8 cellular contexts compared by ENCODE assay signal in genomic region chr12:120229583-120230325, GRCh38. TPM values are rescaled to one million over a fixed set of nuclear protein-coding genes. Genes with fewer than 3 reads are reported as not detected.
DNase-seq lines count a peak whose midpoint lies in the region; ATAC-seq, FAIRE-seq and TF ChIP-seq lines count a peak whose summit lies in the region.

No MANE protein-coding gene starts in this region.

- dilution Hi-C loops in endothelial cell of umbilical vein (cut with MboI; ENCODE audit: extremely low pct_ligation_motif_present, low sequenced_read_pairs), result no loop called here

- CTCF ChIA-PET in Calu3 (lab: Charles Lee), result interaction anchor here (0.6 to 9.8 kb wide), 9 partner anchors 10 to 245 kb away, joined by 3 to 338 read pairs (median 7); partner anchors contain the start of genes PXN, RNU4-2 and RPLP0
- CTCF ChIA-PET in endothelial cell of umbilical vein (lab: Charles Lee), result interaction anchor here (1.1 to 10.7 kb wide), 5 partner anchors 9 to 72 kb away, joined by 3 to 1402 read pairs (median 15); partner anchors contain the start of genes PXN, RNU4-1, RNU4-2 and RPLP0

- no peaks in the 10 kb centered on the region for H3K9me3 Mint-ChIP-seq in Calu3 (ENCODE audit: low read depth, unreplicated experiment)

- H3K9ac ChIP-seq in endothelial cell of umbilical vein (replicated peaks; ENCODE audit: extremely low read depth, insufficient read depth, low read length), result peak overlapping the region; percentile 81

- H3K36me3 Mint-ChIP-seq in Calu3 (ENCODE audit: insufficient read depth, unreplicated experiment), result peaks cover 76% of the 10 kb centered on the region

- H3K9me3 ChIP-seq in endothelial cell of umbilical vein (replicated peaks; ENCODE audit: control insufficient read depth, insufficient read depth, low read length) (no peaks in the 10 kb centered on the region), neutrophil (no peaks in the 10 kb centered on the region)

- H3K4me1 Mint-ChIP-seq in Calu3 (ENCODE audit: low read depth, unreplicated experiment), result peaks cover 98% of the 10 kb centered on the region

- peak overlapping the region; percentile 83 for H3K27ac Mint-ChIP-seq in Calu3 (ENCODE audit: unreplicated experiment)

- H3K9me1 ChIP-seq in endothelial cell of umbilical vein (replicated peaks; ENCODE audit: control insufficient read depth, extremely low read depth, insufficient read depth, low read length), result no peaks in the 10 kb centered on the region

- no peak overlapping the region for H2AFZ ChIP-seq in endothelial cell of umbilical vein (ENCODE audit: low read depth, low read length)

- BruUV-seq in Calu3 (replicated peaks; lab: Mats Ljungman, UMichigan) (TSS peak; percentile 38), endothelial cell of umbilical vein (replicated peaks; lab: Mats Ljungman, UMichigan) (no TSS peak)

- POLR2A ChIA-PET in endothelial cell of umbilical vein (lab: Charles Lee), result interaction anchor here (1.2 to 8.6 kb wide), 8 partner anchors 9 to 62 kb away, joined by 4 to 211 read pairs (median 40); partner anchors contain the start of genes PXN, RNU4-1, RNU4-2 and RPLP0

- peaks cover 83% of the 10 kb centered on the region for H3K79me2 ChIP-seq in endothelial cell of umbilical vein (ENCODE audit: control insufficient read depth, insufficient read depth, low read length)

- no peak for ATAC-seq in HG03521 (IDR thresholded peaks at IDR 0.05; ENCODE audit: unreplicated experiment)

- no peaks in the 10 kb centered on the region for H4K20me1 ChIP-seq in endothelial cell of umbilical vein (replicated peaks; ENCODE audit: control insufficient read depth, extremely low read depth, insufficient read depth, low read length)

- peak; percentile 47 for DNase-seq in Calu3
- peak; percentile 75 for DNase-seq in RPMI7951 (ENCODE audit: low read depth)
- DNase-seq in endothelial cell of umbilical vein (ENCODE audit: low read depth, low spot score), result no peak
- no peak for DNase-seq in NCI-H1436 treated with DMSO at 0.1 percent for 48 hours (lab: John Stamatoyannopoulos, UW)
- DNase-seq in stimulated activated CD4-positive, alpha-beta T cell treated with anti-CD3 and anti-CD28 coated beads, Interleukin-12 subunit alpha, Interleukin-12 subunit beta, amount 100 ng/mL, for 4 hours, result no peak
- no peak for DNase-seq in occipital lobe (lab: John Stamatoyannopoulos, UW)

- H3K4me2 ChIP-seq in endothelial cell of umbilical vein (ENCODE audit: insufficient read depth, low read length), result peak overlapping the region; percentile 53

- intact Hi-C loops in Calu3 (cut with micrococcal nuclease; ENCODE audit: unreplicated experiment), result loop anchor here (10.0 kb wide), 1 partner anchor 205 kb away; the partner anchor contains the start of gene COX6A1
- intact Hi-C loops in endothelial cell of umbilical vein (cut with micrococcal nuclease), result no loop called here

- no peak for TF ChIP-seq POLR2A in endothelial cell of umbilical vein (IDR thresholded peaks at IDR 0.05; ENCODE audit: low read depth, low read length)

- no peaks in the 10 kb centered on the region for H3K27me3 ChIP-seq in endothelial cell of umbilical vein (ENCODE audit: control insufficient read depth in 2 of 2, insufficient read depth in 2 of 2, low read length in 2 of 2)
- H3K27me3 ChIP-seq in neutrophil, result no peaks in the 10 kb centered on the region

- H3K36me3 ChIP-seq in endothelial cell of umbilical vein (ENCODE audit: control insufficient read depth in 2 of 2, extremely low read depth in 1 of 2, insufficient read depth in 2 of 2, low read length in 2 of 2) (peaks cover 0 to 11% of the 10 kb centered on the region in 2 experiments), neutrophil (peaks cover 17% of the 10 kb centered on the region)

- no peaks in the 10 kb centered on the region for H3K27me3 Mint-ChIP-seq in Calu3 (ENCODE audit: unreplicated experiment)

- H3K4me3 Mint-ChIP-seq in Calu3 (ENCODE audit: low read depth, unreplicated experiment), result peak overlapping the region; percentile 31

- H3K4me3 ChIP-seq in endothelial cell of umbilical vein (replicated peaks in 1 of 3; ENCODE audit: insufficient read depth in 1 of 3, low read depth in 1 of 3, low read length in 3 of 3) (no peak overlapping the region), neutrophil (ENCODE audit: low read depth in 1 of 2, low read length in 1 of 2) (peak overlapping the region; percentile 65 to 68)

- H3K4me1 ChIP-seq in endothelial cell of umbilical vein (ENCODE audit: control insufficient read depth, extremely low read depth, insufficient read depth, low read length) (peaks cover 85% of the 10 kb centered on the region), neutrophil (ENCODE audit: control insufficient read depth in 1 of 2, insufficient read depth in 1 of 2, low read depth in 1 of 2, low read length in 1 of 2) (peaks cover 99 to 100% of the 10 kb centered on the region in 2 experiments)

- no peak for FAIRE-seq in endothelial cell of umbilical vein (lab: Jason Lieb, UNC)

- H3K27ac ChIP-seq in endothelial cell of umbilical vein (ENCODE audit: insufficient read depth, low read depth, low read length), result peak overlapping the region; percentile 100
- H3K27ac ChIP-seq in neutrophil, result peak overlapping the region; percentile 98

- TF ChIP-seq CTCF in Calu3 (IDR thresholded peaks at IDR 0.05; ENCODE audit: unreplicated experiment) (no peak), endothelial cell of umbilical vein (IDR thresholded peaks at IDR 0.05; ENCODE audit: extremely low read depth in 1 of 2, insufficient read depth in 1 of 2, low read depth in 1 of 2, low read length in 2 of 2) (no peak), neutrophil (IDR thresholded peaks at IDR 0.05) (no peak)

TF ChIP-seq in endothelial cell of umbilical vein, 7 proteins besides CTCF, POLR2A, EP300 and RAD21:
- TF ChIP-seq MAX (IDR thresholded peaks at IDR 0.05; ENCODE audit: insufficient read depth, insufficient read length) (no peak), EZH2 (IDR thresholded peaks at IDR 0.05; ENCODE audit: borderline replicate concordance, low read depth, low read length, severe bottlenecking) (no peak), GATA2 (IDR thresholded peaks at IDR 0.05; ENCODE audit: insufficient read depth, insufficient read length, low read depth, low read length) (no peak), POLR2AphosphoS5 (IDR thresholded peaks at IDR 0.05; ENCODE audit: insufficient read depth, low read depth, low read length) (no peak), JUN (IDR thresholded peaks at IDR 0.05; ENCODE audit: borderline replicate concordance, insufficient read depth, insufficient read length, low read depth) (no peak), MYC (IDR thresholded peaks at IDR 0.05; ENCODE audit: low read depth, low read length) (no peak), FOS (IDR thresholded peaks at IDR 0.05; ENCODE audit: borderline replicate concordance, insufficient read depth, low read length) (no peak)

RNA-seq across cellular contexts. Expression of gene RPLP0, which starts 28.8 kb away (rescaled TPM):
- total RNA-seq in Calu3 (2022) (1,595 and 1,852 TPM in 2 replicates), endothelial cell of umbilical vein (2,020 and 2,099 TPM in 2 replicates), occipital lobe (1,592 TPM)
- total RNA-seq in RPMI7951 (2014; rRNA removed; shearing (Covaris generic)), result 3,658 and 4,112 TPM in 2 replicates
- 7,015 and 7,522 TPM in 2 replicates for polyA plus RNA-seq in endothelial cell of umbilical vein
- polyA plus RNA-seq in endothelial cell of umbilical vein (2011; cell fraction: cytosol; rRNA removed), result 8,040 and 8,266 TPM in 2 replicates
- 2,768 and 3,060 TPM in 2 replicates for polyA plus RNA-seq in endothelial cell of umbilical vein (2011; cell fraction: nucleus; rRNA removed)
- 2,884 and 3,284 TPM in 2 replicates for polyA plus RNA-seq in endothelial cell of umbilical vein (2012)
- polyA minus RNA-seq in endothelial cell of umbilical vein, result 3,611 and 3,830 TPM in 2 replicates
- 2,139 TPM for polyA minus RNA-seq in endothelial cell of umbilical vein (2011; cell fraction: cytosol; rRNA and poly(A)+ RNA removed)
- 516 and 595 TPM in 2 replicates for polyA minus RNA-seq in endothelial cell of umbilical vein (2011; cell fraction: nucleus; rRNA and poly(A)+ RNA removed)

RNA-seq across cellular contexts. Expression of gene GCN1, which starts 35.2 kb away (rescaled TPM):
- total RNA-seq in Calu3 (2022) (168 and 188 TPM in 2 replicates), endothelial cell of umbilical vein (79.1 and 101 TPM in 2 replicates), occipital lobe (53.7 TPM)
- total RNA-seq in RPMI7951 (2014; rRNA removed; shearing (Covaris generic)), result 27.0 and 39.4 TPM in 2 replicates
- 30.1 and 38.3 TPM in 2 replicates for polyA plus RNA-seq in endothelial cell of umbilical vein
- polyA plus RNA-seq in endothelial cell of umbilical vein (2011; cell fraction: cytosol; rRNA removed), result 27.7 and 31.9 TPM in 2 replicates
- polyA plus RNA-seq in endothelial cell of umbilical vein (2011; cell fraction: nucleus; rRNA removed), result 308 and 543 TPM in 2 replicates
- polyA plus RNA-seq in endothelial cell of umbilical vein (2012), result 52.5 and 53.9 TPM in 2 replicates
- polyA minus RNA-seq in endothelial cell of umbilical vein, result 134 and 148 TPM in 2 replicates
- 86.0 TPM for polyA minus RNA-seq in endothelial cell of umbilical vein (2011; cell fraction: cytosol; rRNA and poly(A)+ RNA removed)
- polyA minus RNA-seq in endothelial cell of umbilical vein (2011; cell fraction: nucleus; rRNA and poly(A)+ RNA removed), result 132 and 142 TPM in 2 replicates

RNA-seq across cellular contexts. Expression of gene PXN, which starts 35.8 kb away (rescaled TPM):
- total RNA-seq in Calu3 (2022), result 156 and 172 TPM in 2 replicates
- total RNA-seq in RPMI7951 (2014; rRNA removed; shearing (Covaris generic)), result 51.0 and 57.9 TPM in 2 replicates
- 228 and 258 TPM in 2 replicates for total RNA-seq in endothelial cell of umbilical vein
- polyA plus RNA-seq in endothelial cell of umbilical vein, result 132 and 192 TPM in 2 replicates
- 97.5 and 108 TPM in 2 replicates for polyA plus RNA-seq in endothelial cell of umbilical vein (2011; cell fraction: cytosol; rRNA removed)
- 253 and 301 TPM in 2 replicates for polyA plus RNA-seq in endothelial cell of umbilical vein (2011; cell fraction: nucleus; rRNA removed)
- polyA plus RNA-seq in endothelial cell of umbilical vein (2012), result 204 and 280 TPM in 2 replicates
- polyA minus RNA-seq in endothelial cell of umbilical vein, result 119 and 149 TPM in 2 replicates
- 23.4 TPM for polyA minus RNA-seq in endothelial cell of umbilical vein (2011; cell fraction: cytosol; rRNA and poly(A)+ RNA removed)
- 96.7 and 110 TPM in 2 replicates for polyA minus RNA-seq in endothelial cell of umbilical vein (2011; cell fraction: nucleus; rRNA and poly(A)+ RNA removed)
- 2.8 TPM for total RNA-seq in occipital lobe

Comparison
In these comparisons a context has a peak if more than half of its experiments do, and no peak if none do; other contexts are left out.
1. DNase-seq: peak in Calu3 (single experiment) and RPMI7951 (single experiment); none in endothelial cell of umbilical vein (single experiment), NCI-H1436 treated with DMSO at 0.1 percent for 48 hours (single experiment), stimulated activated CD4-positive, alpha-beta T cell treated with anti-CD3 and anti-CD28 coated beads, Interleukin-12 subunit alpha, Interleukin-12 subunit beta, amount 100 ng/mL, for 4 hours (single experiment) and occipital lobe (single experiment).
2. H3K4me3 ChIP-seq: peak in neutrophil (2 of 2); none in endothelial cell of umbilical vein (0 of 3).
3. RNA of gene PXN, which starts 35.8 kb away (total RNA-seq): 228 to 258 TPM in endothelial cell of umbilical vein, 156 to 172 TPM in Calu3 and 51.0 to 57.9 TPM in RPMI7951; 2.8 TPM in occipital lobe (single experiment); every median in the first group is over 10 times any median in the second.